ENCODE assay signal across 11 cellular contexts in genomic region chr3:55484741-55485207, GRCh38. TPM values are rescaled to one million over a fixed set of nuclear protein-coding genes. Genes with fewer than 3 reads are reported as not detected.
DNase-seq lines count a peak whose midpoint lies in the region; ATAC-seq, FAIRE-seq and TF ChIP-seq lines count a peak whose summit lies in the region.
"Had no signal": no experiment of that assay in that cellular context is flagged by ENCODE, and none has a peak within 500 bp of the region (broad histone marks: within the 10 kb centered on the region; RNA-seq: fewer than 3 reads in every experiment).

No MANE protein-coding gene starts in this region.

- no peaks in the 10 kb centered on the region for H3K36me3 Mint-ChIP-seq in chondrocyte (ENCODE audit: low read depth)
- H3K36me3 Mint-ChIP-seq: activated naive CD4-positive, alpha-beta T cell treated with anti-CD3 and anti-CD28 coated beads, Interleukin-2, amount 50 U/mL, for 24 hours had no signal

- peak overlapping the region; percentile 97 for H4K5ac ChIP-seq in IMR-90 (ENCODE audit: low read depth, low read length)

- peak overlapping the region; percentile 99 for H3K23ac ChIP-seq in IMR-90 (ENCODE audit: low read depth, low read length)

- intact Hi-C loops in IMR-90 (cut with micrococcal nuclease) (loop anchor here (1.0 to 10.0 kb wide), 15 partner anchors 218 to 767 kb away; no protein-coding TSS in a partner anchor), HepG2 (cut with micrococcal nuclease; ENCODE audit: unreplicated experiment) (no loop called here)

- dilution Hi-C loops in IMR-90 (cut with HindIII; ENCODE audit: low sequenced_read_pairs, unreplicated experiment): no loop called here

- H2AK5ac ChIP-seq in IMR-90 (ENCODE audit: low read depth, low read length): peak overlapping the region; percentile 99

- H3K79me2 ChIP-seq in HepG2 (ENCODE audit: insufficient read depth, low read length): no peaks in the 10 kb centered on the region

- H3K27ac Mint-ChIP-seq in chondrocyte (ENCODE audit: unreplicated experiment): peak overlapping the region; percentile 45
- H3K27ac Mint-ChIP-seq: activated naive CD4-positive, alpha-beta T cell treated with anti-CD3 and anti-CD28 coated beads, Interleukin-2, amount 50 U/mL, for 24 hours had no signal

- BruUV-seq in IMR-90 (replicated peaks; lab: Mats Ljungman, UMichigan) (no TSS peak), HepG2 (replicated peaks; lab: Mats Ljungman, UMichigan) (no TSS peak)

- DNase-seq in IMR-90 (no peak), chondrocyte (ENCODE audit: low spot score) (no peak), HepG2 (ENCODE audit: low spot score) (no peak), 8988T (no peak), small intestine (no peak), DMS79 treated with DMSO at 0.1 percent for 48 hours (lab: John Stamatoyannopoulos, UW) (no peak), GM13977 (ENCODE audit: low spot score) (no peak)
- DNase-seq: NCI-H1436 treated with DMSO at 0.1 percent for 48 hours had no signal

- H3K27ac ChIP-seq in IMR-90 (ENCODE audit: insufficient read depth, low read length): peak overlapping the region; percentile 97
- no peak overlapping the region for H3K27ac ChIP-seq in HepG2 (ENCODE audit: extremely low read length, insufficient read depth, low read length)
- H3K27ac ChIP-seq in thymus (ENCODE audit: low read depth): no peak overlapping the region
- peak overlapping the region in 1 of 2 donors; percentile 26 for H3K27ac ChIP-seq in small intestine (ENCODE audit: low read depth in 1 of 2, low read length in 1 of 2)

- POLR2A ChIA-PET in IMR-90 (lab: Charles Lee; ENCODE audit: unreplicated experiment): interaction anchor here (0.6 to 1.9 kb wide), 4 partner anchors 8 to 407 kb away, joined by 3 to 8 read pairs (median 6); no protein-coding TSS in a partner anchor
- POLR2A ChIA-PET in HepG2 (lab: Yijun Ruan, JAX): no interaction called here

- WGBS in IMR-90 (ENCODE audit: extremely low coverage in 2 of 2, insufficient read length in 1 of 2), 2 experiments: 3% methylated on average over 6 of the region's 17 CpGs; no CpG with 5 or more reads in 1 of the 2 experiments
- WGBS in HepG2 (ENCODE audit: low lambda C conversion rate): 16% methylated on average over 10 of the region's 17 CpGs
- 6% methylated on average over 17 of the region's 17 CpGs for WGBS in thymus
- 6 to 10% (median 8%) methylated on average over 16 to 17 of the region's 17 CpGs for WGBS in small intestine, 3 donors

- H3K4me1 Mint-ChIP-seq in chondrocyte (ENCODE audit: low read depth): peaks cover 58% of the 10 kb centered on the region

- H2BK20ac ChIP-seq in IMR-90 (ENCODE audit: low read depth, low read length): peak overlapping the region; percentile 83

- peak overlapping the region; percentile 90 to 99 for H4K8ac ChIP-seq in IMR-90 (ENCODE audit: low read depth in 2 of 2, low read length in 2 of 2)

- H3K36me3 ChIP-seq in IMR-90 (ENCODE audit: control insufficient read depth, insufficient read depth, low read length): peaks cover 21% of the 10 kb centered on the region
- no peaks in the 10 kb centered on the region for H3K36me3 ChIP-seq in HepG2 (replicated peaks in 1 of 2; ENCODE audit: control insufficient read depth in 1 of 2, insufficient read depth in 2 of 2, low read length in 2 of 2)
- H3K36me3 ChIP-seq in thymus (ENCODE audit: control insufficient read depth, insufficient read depth): no peaks in the 10 kb centered on the region
- no peaks in the 10 kb centered on the region for H3K36me3 ChIP-seq in small intestine (ENCODE audit: control insufficient read depth in 2 of 2, insufficient read depth in 2 of 2, low read length in 2 of 2)

- peak overlapping the region; percentile 89 for H3K4me3 ChIP-seq in IMR-90 (ENCODE audit: insufficient read depth, low read depth, low read length)
- no peak overlapping the region for H3K4me3 ChIP-seq in HepG2 (replicated peaks in 1 of 3; ENCODE audit: insufficient read depth in 1 of 3, low read depth in 2 of 3, low read length in 3 of 3)
- H3K4me3 ChIP-seq in thymus (ENCODE audit: low read length): peak overlapping the region; percentile 79
- no peak overlapping the region for H3K4me3 ChIP-seq in small intestine (ENCODE audit: low read depth in 1 of 2, low read length in 2 of 2)

- no peak for TF ChIP-seq CTCF in IMR-90 (conservative IDR thresholded peaks at IDR 0.05; ENCODE audit: low read depth, low read length)
- no peak for TF ChIP-seq CTCF in chondrocyte (IDR thresholded peaks at IDR 0.05)
- TF ChIP-seq CTCF in HepG2 (CRISPR knock-in tag; IDR thresholded peaks at IDR 0.05): no peak
- no peak for TF ChIP-seq CTCF in GM13977 (IDR thresholded peaks at IDR 0.05; ENCODE audit: extremely low read depth, insufficient read depth, missing control alignments)

- no peaks in the 10 kb centered on the region for H3K9me3 ChIP-seq in IMR-90 (ENCODE audit: control insufficient read depth, insufficient read depth, low read length)
- H3K9me3 ChIP-seq in HepG2 (ENCODE audit: low read length): no peaks in the 10 kb centered on the region
- H3K9me3 ChIP-seq in thymus (ENCODE audit: control insufficient read depth): no peaks in the 10 kb centered on the region
- H3K9me3 ChIP-seq in small intestine (ENCODE audit: control insufficient read depth, low read depth): no peaks in the 10 kb centered on the region

- peaks cover 8% of the 10 kb centered on the region; the same call in 1 of the 2 replicates for H3K9me1 ChIP-seq in IMR-90 (ENCODE audit: insufficient read depth, low read length)

- H3K27me3 ChIP-seq in IMR-90 (ENCODE audit: control insufficient read depth, insufficient read depth, low read length) (no peaks in the 10 kb centered on the region), HepG2 (ENCODE audit: control insufficient read depth in 1 of 2, insufficient read depth in 2 of 2, low read length in 2 of 2) (peaks cover 4 to 36% of the 10 kb centered on the region in 2 experiments; a peak in 4 of 5 replicates), thymus (ENCODE audit: control insufficient read depth, insufficient read depth) (peaks cover 77% of the 10 kb centered on the region), small intestine (ENCODE audit: control insufficient read depth in 2 of 2, insufficient read depth in 2 of 2, low read length in 2 of 2) (peaks cover 21 to 45% of the 10 kb centered on the region in 2 donors)

- H3K27me3 Mint-ChIP-seq in chondrocyte (ENCODE audit: low read depth): peaks cover 2% of the 10 kb centered on the region

- H3K4me1 ChIP-seq in IMR-90 (ENCODE audit: control insufficient read depth, insufficient read depth, low read length): peaks cover 10% of the 10 kb centered on the region; the same call in 1 of the 2 replicates
- peaks cover 5% of the 10 kb centered on the region; the same call in 1 of the 2 replicates for H3K4me1 ChIP-seq in HepG2 (ENCODE audit: insufficient read depth, low read length)
- peaks cover 4% of the 10 kb centered on the region for H3K4me1 ChIP-seq in thymus (ENCODE audit: control insufficient read depth, insufficient read depth, low read length)
- H3K4me1 ChIP-seq in small intestine (ENCODE audit: control insufficient read depth in 2 of 2, insufficient read depth in 1 of 2, low read depth in 1 of 2, low read length in 1 of 2): no peaks in the 10 kb centered on the region

- H3K4me3 Mint-ChIP-seq in chondrocyte (ENCODE audit: unreplicated experiment): peak overlapping the region; percentile 97
- H3K4me3 Mint-ChIP-seq: activated naive CD4-positive, alpha-beta T cell treated with anti-CD3 and anti-CD28 coated beads, Interleukin-2, amount 50 U/mL, for 24 hours had no signal

- ATAC-seq in IMR-90 (ENCODE audit: low read depth) (peak; percentile 1; the same call in 1 of the 2 replicates), HepG2 (peak; percentile 46)

- FAIRE-seq in HepG2 (lab: Jason Lieb, UNC) (no peak), small intestine (lab: Jason Lieb, UNC) (no peak)

- peak overlapping the region; percentile 95 for H3K56ac ChIP-seq in IMR-90 (ENCODE audit: extremely low read depth, insufficient read depth, low read length)

- H4K20me1 ChIP-seq in IMR-90 (ENCODE audit: insufficient read depth, low read length) (no peaks in the 10 kb centered on the region), HepG2 (ENCODE audit: insufficient read depth, low read length) (no peaks in the 10 kb centered on the region)

- peak overlapping the region; percentile 84 for H2AK9ac ChIP-seq in IMR-90 (replicated peaks; ENCODE audit: low read depth, low read length, poor library complexity)

- peak overlapping the region; percentile 98 for H2BK120ac ChIP-seq in IMR-90 (ENCODE audit: low read depth, low read length)

- no peak for TF ChIP-seq EP300 in HepG2 (IDR thresholded peaks at IDR 0.05; ENCODE audit: low read depth in 2 of 2, low read length in 2 of 2)
- no peak for TF ChIP-seq EP300 in HepG2 (CRISPR knock-in tag; IDR thresholded peaks at IDR 0.05; ENCODE audit: borderline replicate concordance)

- peak overlapping the region; percentile 96 for H3K4me2 ChIP-seq in IMR-90 (ENCODE audit: low read depth, low read length)
- H3K4me2 ChIP-seq in HepG2 (ENCODE audit: low read depth, low read length): no peak overlapping the region

- peaks cover 0 to 26% of the 10 kb centered on the region in 2 experiments; a peak in 1 of 4 replicates for H3K79me1 ChIP-seq in IMR-90 (ENCODE audit: low read depth in 1 of 2, low read length in 2 of 2)

- in situ Hi-C loops in IMR-90 (cut with MboI; ENCODE audit: low sequenced_read_pairs): loop anchor here (5.0 to 10.0 kb wide), 8 partner anchors 238 to 1060 kb away; no protein-coding TSS in a partner anchor
- in situ Hi-C loops in HepG2 (cut with HindIII; ENCODE audit: extremely low pct_ligation_motif_present, low pct_unique_long_range_greater_than_20kb): loop anchor here (5.0 to 10.0 kb wide), 3 partner anchors 260 to 760 kb away; no protein-coding TSS in a partner anchor
- in situ Hi-C loops in GM13977 (cut with MboI; ENCODE audit: low pct_unique_long_range_greater_than_20kb, low sequenced_read_pairs, unreplicated experiment): loop anchor here (10.0 kb wide), 1 partner anchor 260 kb away; no protein-coding TSS in a partner anchor

- no peaks in the 10 kb centered on the region for H3K9me3 Mint-ChIP-seq in chondrocyte (ENCODE audit: low read depth)
- H3K9me3 Mint-ChIP-seq: activated naive CD4-positive, alpha-beta T cell treated with anti-CD3 and anti-CD28 coated beads, Interleukin-2, amount 50 U/mL, for 24 hours had no signal

- H2BK5ac ChIP-seq in IMR-90 (ENCODE audit: low read depth, low read length, poor library complexity, severe bottlenecking): peak overlapping the region; percentile 97

- peak overlapping the region; percentile 88 for H3K18ac ChIP-seq in IMR-90 (ENCODE audit: low read depth, low read length)

- peak overlapping the region; percentile 99 for H3K9ac ChIP-seq in IMR-90 (ENCODE audit: low read depth, low read length)
- H3K9ac ChIP-seq in HepG2 (ENCODE audit: insufficient read depth, low read depth, low read length): no peak overlapping the region

- peak overlapping the region; percentile 100 for H4K91ac ChIP-seq in IMR-90 (ENCODE audit: insufficient read depth, low read depth, low read length)

- H2AFZ ChIP-seq in IMR-90 (replicated peaks; ENCODE audit: low read length, poor library complexity): peak overlapping the region; percentile 85
- no peak overlapping the region for H2AFZ ChIP-seq in HepG2 (ENCODE audit: low read length)

- peak overlapping the region; percentile 100 for H3K4ac ChIP-seq in IMR-90 (ENCODE audit: low read depth, low read length)

- TF ChIP-seq POLR2A in IMR-90 (IDR thresholded peaks at IDR 0.05; ENCODE audit: low read depth, low read length) (no peak), HepG2 (IDR thresholded peaks at IDR 0.05; ENCODE audit: insufficient read depth in 1 of 2, low read depth in 2 of 2, low read length in 2 of 2) (no peak)

- CTCF ChIA-PET in IMR-90 (lab: Yijun Ruan, JAX): interaction anchor here (1.3 kb wide), 1 partner anchor 412 kb away, joined by 3 read pairs; no protein-coding TSS in a partner anchor
- CTCF ChIA-PET in HepG2 (lab: Yijun Ruan, JAX; ENCODE audit: low intra/inter-chr PET ratio, low total read pairs): interaction anchor here (0.9 to 1.7 kb wide), 4 partner anchors 262 to 818 kb away, joined by 3 to 10 read pairs (median 5); no protein-coding TSS in a partner anchor

- peak overlapping the region; percentile 99 for H3K14ac ChIP-seq in IMR-90 (replicated peaks; ENCODE audit: low read depth, low read length)

- TF ChIP-seq RAD21 in IMR-90 (IDR thresholded peaks at IDR 0.05; ENCODE audit: low read length): no peak
- TF ChIP-seq RAD21 in HepG2 (CRISPR knock-in tag; IDR thresholded peaks at IDR 0.05): no peak

- peak overlapping the region; percentile 92 for H2BK15ac ChIP-seq in IMR-90 (ENCODE audit: low read depth, low read length)

RNA-seq across cellular contexts. Expression of gene WNT5A, which starts 2.3 kb away (rescaled TPM):
- 204 and 224 TPM in 2 replicates for total RNA-seq in IMR-90 (2012; rRNA removed)
- 229 and 231 TPM in 2 replicates for polyA plus RNA-seq in IMR-90 (2012; rRNA removed)
- polyA plus RNA-seq in IMR-90 (2012; cell fraction: cytosol; rRNA removed): 120 and 337 TPM in 2 replicates
- polyA plus RNA-seq in IMR-90 (2012; cell fraction: nucleus; rRNA removed; ENCODE audit: low replicate concordance): 410 and 708 TPM in 2 replicates
- total RNA-seq in chondrocyte: 11.1 to 24.5 TPM (median 11.6 TPM) in 3 replicates
- not detected in 2 replicates for total RNA-seq in HepG2 (2016; rRNA removed; fragmentation: Illumina TruSeq; extraction: Trizol)
- not detected in 2 replicates for total RNA-seq in HepG2 (2016; cell fraction: cytosol; rRNA removed; fragmentation: Illumina TruSeq; extraction: Trizol; ENCODE audit: low read depth)
- not detected in 2 replicates for total RNA-seq in HepG2 (2016; cell fraction: insoluble cytoplasmic fraction; rRNA removed; fragmentation: Illumina TruSeq; extraction: Trizol)
- total RNA-seq in HepG2 (2016; cell fraction: membrane; rRNA removed; fragmentation: Illumina TruSeq; extraction: Trizol): not detected in 2 replicates
- total RNA-seq in HepG2 (2016; cell fraction: nucleus; rRNA removed; fragmentation: Illumina TruSeq; extraction: Trizol): not detected in 2 replicates
- not detected in 2 replicates for polyA plus RNA-seq in HepG2 (2011; rRNA removed)
- not detected in 2 replicates for polyA plus RNA-seq in HepG2 (2011; cell fraction: cytosol; rRNA removed)
- polyA plus RNA-seq in HepG2 (2011; cell fraction: nucleus; rRNA removed): not detected in 2 replicates
- polyA plus RNA-seq in HepG2 (2012): not detected in 2 replicates
- polyA plus RNA-seq in HepG2 (2016; cell fraction: cytosol; fragmentation: Illumina TruSeq; extraction: Trizol; ENCODE audit: low read depth): not detected in 2 replicates
- not detected in 2 replicates for polyA plus RNA-seq in HepG2 (2016; cell fraction: insoluble cytoplasmic fraction; fragmentation: Illumina TruSeq; extraction: Trizol; ENCODE audit: low read depth)
- polyA plus RNA-seq in HepG2 (2016; cell fraction: membrane; fragmentation: Illumina TruSeq; extraction: Trizol; ENCODE audit: low read depth): not detected in 2 replicates
- not detected in 2 replicates for polyA plus RNA-seq in HepG2 (2016; cell fraction: nucleus; fragmentation: Illumina TruSeq; extraction: Trizol; ENCODE audit: insufficient read depth, low read depth)
- polyA minus RNA-seq in HepG2 (2011; rRNA and poly(A)+ RNA removed; ENCODE audit: low replicate concordance): 39.6 TPM in 1 of 2 replicates, not detected in the other
- polyA minus RNA-seq in HepG2 (2011; cell fraction: cytosol; rRNA and poly(A)+ RNA removed): not detected in 2 replicates
- not detected in 2 replicates for polyA minus RNA-seq in HepG2 (2011; cell fraction: nucleus; rRNA and poly(A)+ RNA removed)
- polyA plus RNA-seq in thymus: 5.5 TPM
- polyA plus RNA-seq in small intestine: 1 to 10 TPM in 1 of 3 donors, under 1 TPM in 2; under 0.01 to 1.0 (median 0.22) TPM
- total RNA-seq: T-helper 2 cell treated with Interferon-gamma antibody and Interleukin-4, amounts not matched to agents 100 ng/mL and 5 ng/mL, for 36 hours had no signal

Comparison
In these comparisons a context has a peak if more than half of its experiments do, and no peak if none do; other contexts are left out.
1. H3K4me3 ChIP-seq: peak in IMR-90 (single experiment) and thymus (single experiment); none in HepG2 (0 of 3) and small intestine (0 of 2).
2. RNA of gene WNT5A, which starts 2.3 kb away (polyA plus RNA-seq): 120 to 708 TPM in IMR-90; 5.5 TPM in thymus (single experiment), under 0.01 to 1.0 TPM in small intestine and not detected in HepG2; every median in the first group is over 10 times any median in the second.